In the genomic region with DNA sequence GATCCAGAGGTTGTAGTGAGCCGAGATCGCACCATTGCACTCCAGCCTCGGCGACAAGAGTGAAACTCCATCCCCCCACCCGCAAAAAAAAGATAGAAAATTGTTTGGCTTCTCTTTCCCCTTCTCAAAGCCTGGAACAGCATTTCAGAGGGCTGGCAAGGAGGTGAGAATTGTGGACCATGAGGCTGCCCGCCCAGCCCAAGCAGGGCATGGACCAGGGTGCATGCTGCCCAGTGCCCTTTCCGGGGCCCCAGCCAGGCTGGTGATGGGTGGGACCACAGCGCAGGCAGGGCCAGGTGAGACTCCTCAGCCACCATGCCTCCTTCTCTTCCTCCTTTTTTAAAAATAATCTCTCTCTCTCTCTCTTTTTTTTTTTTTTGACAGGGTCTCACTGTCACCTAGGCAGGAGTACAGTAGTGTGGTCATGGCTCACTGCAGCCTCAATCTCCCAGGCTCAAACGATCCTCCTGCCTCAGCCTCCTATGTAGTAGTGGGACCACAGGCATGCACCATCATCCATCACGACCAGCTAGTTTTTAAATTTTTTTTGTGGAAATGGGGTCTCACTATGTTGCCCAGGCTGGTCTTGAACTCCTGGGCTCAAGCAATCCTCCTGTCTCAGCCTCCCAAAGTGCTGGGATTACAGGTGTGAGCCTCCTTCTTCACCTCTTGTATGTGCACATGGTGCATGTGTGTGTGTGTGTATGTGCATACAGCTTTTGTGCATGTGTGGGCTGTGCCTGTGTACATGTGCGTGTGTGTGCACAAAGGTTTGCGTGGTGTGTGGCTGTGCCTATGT, we compare ENCODE assay signal across 19 cellular contexts. TPM values are rescaled to one million over a fixed set of nuclear protein-coding genes. Genes with fewer than 3 reads are reported as not detected.
A peak's percentile ranks its signal among the peaks of the same experiment; 100 is the strongest.
DNase-seq lines count a peak whose midpoint lies in the region; ATAC-seq lines count a peak whose summit lies in the region.
"Had no signal": no experiment of that assay in that cellular context is flagged by ENCODE, and none has a peak within 500 bp of the region (broad histone marks: within the 10 kb centered on the region; RNA-seq: fewer than 3 reads in every experiment).

No MANE protein-coding gene starts in this region.

- H3K4me3 Mint-ChIP-seq in IgD-negative memory B cell: peak overlapping the region in 2 of 4 donors; percentile 3 to 94
- H3K4me3 Mint-ChIP-seq in central memory CD8-positive, alpha-beta T cell: no peak overlapping the region
- no peak overlapping the region for H3K4me3 Mint-ChIP-seq in stimulated activated effector memory CD8-positive, alpha-beta T cell treated with anti-CD3 and anti-CD28 coated beads, Interleukin-12 subunit alpha, Interleukin-12 subunit beta, amount 100 ng/mL, for 72 hours
- H3K4me3 Mint-ChIP-seq: CD4-positive, alpha-beta T cell had no signal

- H3K4me1 Mint-ChIP-seq in IgD-negative memory B cell: peaks cover 31 to 42% (median 38%) of the 10 kb centered on the region in 3 donors
- peaks cover 25% of the 10 kb centered on the region for H3K4me1 Mint-ChIP-seq in central memory CD8-positive, alpha-beta T cell
- peaks cover 21% of the 10 kb centered on the region for H3K4me1 Mint-ChIP-seq in stimulated activated effector memory CD8-positive, alpha-beta T cell treated with anti-CD3 and anti-CD28 coated beads, Interleukin-12 subunit alpha, Interleukin-12 subunit beta, amount 100 ng/mL, for 72 hours

- H3K4me2 ChIP-seq in BLaER1 treated with 17β-estradiol and CSF1 and Interleukin-3, amounts not matched to agents 10 nM and 100 nM: peak overlapping the region; percentile 96 to 100 (median 98); a peak in 21 of 22 replicates
- H3K4me2 ChIP-seq: PC-9 had no signal

- peak overlapping the region in 10 of 11 experiments; percentile 78 to 93 (median 88); a peak in 20 of 22 replicates for H3K27ac ChIP-seq in BLaER1 treated with 17β-estradiol and CSF1 and Interleukin-3, amounts not matched to agents 10 nM and 100 nM
- H3K27ac ChIP-seq: PC-9, RWPE1 had no signal

- peaks cover 42 to 95% (median 90%) of the 10 kb centered on the region in 10 experiments for H3K4me1 ChIP-seq in BLaER1 treated with 17β-estradiol and CSF1 and Interleukin-3, amounts not matched to agents 10 nM and 100 nM
- H3K4me1 ChIP-seq: HAP-1 had no signal

- H3K9me3 ChIP-seq in BLaER1 treated with 17β-estradiol and CSF1 and Interleukin-3, amounts not matched to agents 10 nM and 100 nM (replicated peaks in 1 of 11): no peaks in the 10 kb centered on the region
- H3K9me3 ChIP-seq: Caco-2, HAP-1 had no signal

- no peaks in the 10 kb centered on the region for H3K9me3 Mint-ChIP-seq in IgD-negative memory B cell
- H3K9me3 Mint-ChIP-seq in central memory CD8-positive, alpha-beta T cell: no peaks in the 10 kb centered on the region
- H3K9me3 Mint-ChIP-seq in stimulated activated effector memory CD8-positive, alpha-beta T cell treated with anti-CD3 and anti-CD28 coated beads, Interleukin-12 subunit alpha, Interleukin-12 subunit beta, amount 100 ng/mL, for 72 hours: no peaks in the 10 kb centered on the region
- H3K9me3 Mint-ChIP-seq: CD4-positive, alpha-beta T cell had no signal

- peak overlapping the region in 1 of 10 experiments; percentile 59; a peak in 1 of 20 replicates for H3K4me3 ChIP-seq in BLaER1 treated with 17β-estradiol and CSF1 and Interleukin-3, amounts not matched to agents 10 nM and 100 nM
- H3K4me3 ChIP-seq: HAP-1, PC-9 had no signal

- peak overlapping the region in 2 of 3 donors; percentile 93 to 95 for H3K27ac Mint-ChIP-seq in IgD-negative memory B cell
- peak overlapping the region; percentile 4 for H3K27ac Mint-ChIP-seq in central memory CD8-positive, alpha-beta T cell (ENCODE audit: low read depth)
- peak overlapping the region; percentile 23 for H3K27ac Mint-ChIP-seq in stimulated activated effector memory CD8-positive, alpha-beta T cell treated with anti-CD3 and anti-CD28 coated beads, Interleukin-12 subunit alpha, Interleukin-12 subunit beta, amount 100 ng/mL, for 72 hours
- H3K27ac Mint-ChIP-seq: CD4-positive, alpha-beta T cell had no signal

- H3K36me3 ChIP-seq in BLaER1 treated with 17β-estradiol and CSF1 and Interleukin-3, amounts not matched to agents 10 nM and 100 nM: no peaks in the 10 kb centered on the region
- H3K36me3 ChIP-seq: HAP-1 had no signal

- no peaks in the 10 kb centered on the region for H4K20me1 ChIP-seq in BLaER1 treated with 17β-estradiol and CSF1 and Interleukin-3, amounts not matched to agents 10 nM and 100 nM

- no peaks in the 10 kb centered on the region for H3K27me3 Mint-ChIP-seq in IgD-negative memory B cell
- no peaks in the 10 kb centered on the region for H3K27me3 Mint-ChIP-seq in central memory CD8-positive, alpha-beta T cell
- H3K27me3 Mint-ChIP-seq: CD4-positive, alpha-beta T cell had no signal

- H3K36me3 Mint-ChIP-seq in IgD-negative memory B cell: no peaks in the 10 kb centered on the region
- peaks cover 2% of the 10 kb centered on the region for H3K36me3 Mint-ChIP-seq in central memory CD8-positive, alpha-beta T cell (ENCODE audit: insufficient read depth)
- H3K36me3 Mint-ChIP-seq in stimulated activated effector memory CD8-positive, alpha-beta T cell treated with anti-CD3 and anti-CD28 coated beads, Interleukin-12 subunit alpha, Interleukin-12 subunit beta, amount 100 ng/mL, for 72 hours: no peaks in the 10 kb centered on the region

- no peak for DNase-seq in central memory CD8-positive, alpha-beta T cell (ENCODE audit: low spot score in 2 of 2)
- no peak for DNase-seq in stimulated activated effector memory CD8-positive, alpha-beta T cell treated with anti-CD3 and anti-CD28 coated beads, Interleukin-12 subunit alpha, Interleukin-12 subunit beta, amount 100 ng/mL, for 72 hours (ENCODE audit: low spot score in 2 of 2)
- no peak for DNase-seq in stimulated activated CD4-positive, alpha-beta T cell treated with anti-CD3 and anti-CD28 coated beads, Interleukin-4, amount 100 ng/mL, for 1 hour
- no peak for DNase-seq in effector CD8-positive, alpha-beta T cell (lab: John Stamatoyannopoulos, UW)
- no peak for DNase-seq in activated CD4-positive, alpha-beta T cell treated with anti-CD3 and anti-CD28 coated beads for 1 hour
- DNase-seq: CD4-positive, alpha-beta T cell; DMS153; GDM1; KBM-7; MV-4-11; NCI-H1417; NCI-H187; NCI-H226; PC-9 had no signal

- ATAC-seq in central memory CD8-positive, alpha-beta T cell (replicated peaks; ENCODE audit: extremely low read depth, poor library complexity, severe bottlenecking): no peak
- no peak for ATAC-seq in stimulated activated effector memory CD8-positive, alpha-beta T cell treated with anti-CD3 and anti-CD28 coated beads, Interleukin-12 subunit alpha, Interleukin-12 subunit beta, amount 100 ng/mL, for 72 hours

- peak overlapping the region in 9 of 11 experiments; percentile 69 to 86 (median 79); a peak in 16 of 22 replicates for H3K9ac ChIP-seq in BLaER1 treated with 17β-estradiol and CSF1 and Interleukin-3, amounts not matched to agents 10 nM and 100 nM

- H3K27me3 ChIP-seq in BLaER1 treated with 17β-estradiol and CSF1 and Interleukin-3, amounts not matched to agents 10 nM and 100 nM: no peaks in the 10 kb centered on the region

RNA-seq across cellular contexts. Expression of gene SYNDIG1L, which starts 22.2 kb away (rescaled TPM):
- polyA plus RNA-seq in IgD-negative memory B cell: not detected

RNA-seq across cellular contexts. Expression of gene VRTN, which starts 55.5 kb away (rescaled TPM):
- not detected for polyA plus RNA-seq in IgD-negative memory B cell

Comparison
In these comparisons a context has a peak if more than half of its experiments do, and no peak if none do; other contexts are left out.
1. H3K27ac Mint-ChIP-seq: peak in every context shown above with its lines; median percentile 94 in IgD-negative memory B cell; 23 in stimulated activated effector memory CD8-positive, alpha-beta T cell treated with anti-CD3 and anti-CD28 coated beads, Interleukin-12 subunit alpha, Interleukin-12 subunit beta, amount 100 ng/mL, for 72 hours; 4 in central memory CD8-positive, alpha-beta T cell.